8 cellular contexts compared by ENCODE assay signal in genomic region chr17:29592850-29593545, GRCh38. TPM values are rescaled to one million over a fixed set of nuclear protein-coding genes. Genes with fewer than 3 reads are reported as not detected.
DNase-seq lines count a peak whose midpoint lies in the region; ATAC-seq and TF ChIP-seq lines count a peak whose summit lies in the region.

TSS of gene ANKRD13B (plus strand) at chr17:29593132. CDS start at chr17:29593622, 490 bp downstream.

- peaks cover 36% of the 10 kb centered on the region for H3K4me1 Mint-ChIP-seq in activated CD4-positive, alpha-beta T cell treated with anti-CD3 and anti-CD28 coated beads for 36 hours
- peaks cover 36% of the 10 kb centered on the region for H3K4me1 Mint-ChIP-seq in activated T-cell treated with anti-CD3 and anti-CD28 coated beads, Interleukin-2, amount 50 U/mL, for 4 hours (ENCODE audit: low read depth)
- peaks cover 74% of the 10 kb centered on the region for H3K4me1 Mint-ChIP-seq in osteocyte (ENCODE audit: unreplicated experiment)

- CTCF ChIA-PET in activated CD4-positive, alpha-beta T cell treated with anti-CD3 and anti-CD28 coated beads for 36 hours (lab: Charles Lee): interaction anchor here (0.6 to 5.0 kb wide), 12 partner anchors 12 to 643 kb away, joined by 3 to 79 read pairs (median 4); partner anchors contain the start of genes ABHD15, SSH2 and TP53I13

- H3K9me3 Mint-ChIP-seq in activated CD4-positive, alpha-beta T cell treated with anti-CD3 and anti-CD28 coated beads for 36 hours (ENCODE audit: low read depth): no peaks in the 10 kb centered on the region
- H3K9me3 Mint-ChIP-seq in activated T-cell treated with anti-CD3 and anti-CD28 coated beads, Interleukin-2, amount 50 U/mL, for 4 hours: no peaks in the 10 kb centered on the region
- no peaks in the 10 kb centered on the region for H3K9me3 Mint-ChIP-seq in osteocyte (ENCODE audit: unreplicated experiment)

- ATAC-seq in activated CD4-positive, alpha-beta T cell treated with anti-CD3 and anti-CD28 coated beads for 36 hours: peak; percentile 10
- no peak for ATAC-seq in activated T-cell treated with anti-CD3 and anti-CD28 coated beads, Interleukin-2, amount 50 U/mL, for 4 hours
- no peak for ATAC-seq in GM21381 (IDR thresholded peaks at IDR 0.05; ENCODE audit: unreplicated experiment)
- no peak for ATAC-seq in GM18870 (IDR thresholded peaks at IDR 0.05; ENCODE audit: unreplicated experiment)

- peak; percentile 74 for DNase-seq in activated CD4-positive, alpha-beta T cell treated with anti-CD3 and anti-CD28 coated beads for 36 hours
- no peak for DNase-seq in activated CD4-positive, alpha-beta T cell treated with anti-CD3 and anti-CD28 coated beads for 1 hour
- DNase-seq in NCI-H2196 (lab: John Stamatoyannopoulos, UW; ENCODE audit: unreplicated experiment) (peak; percentile 57), glomerular endothelial cell (ENCODE audit: extremely low read depth, low read depth, low spot score) (no peak), osteocyte (ENCODE audit: extremely low spot score, unreplicated experiment) (no peak)
- peak; percentile 39 for DNase-seq in activated T-cell treated with anti-CD3 and anti-CD28 coated beads, Interleukin-2, amount 50 U/mL, for 4 hours

- H3K27ac Mint-ChIP-seq in activated CD4-positive, alpha-beta T cell treated with anti-CD3 and anti-CD28 coated beads for 36 hours: peak within 1 kb of the TSS; percentile 63
- H3K27ac Mint-ChIP-seq in osteocyte (ENCODE audit: unreplicated experiment): peak within 1 kb of the TSS; percentile 90

- peak within 1 kb of the TSS; percentile 83 for H3K4me3 Mint-ChIP-seq in activated CD4-positive, alpha-beta T cell treated with anti-CD3 and anti-CD28 coated beads for 36 hours
- H3K4me3 Mint-ChIP-seq in activated T-cell treated with anti-CD3 and anti-CD28 coated beads, Interleukin-2, amount 50 U/mL, for 4 hours: peak within 1 kb of the TSS; percentile 78
- peak within 1 kb of the TSS; percentile 73 for H3K4me3 Mint-ChIP-seq in osteocyte (ENCODE audit: unreplicated experiment)

- peaks cover 3% of the 10 kb centered on the region for H3K36me3 Mint-ChIP-seq in activated CD4-positive, alpha-beta T cell treated with anti-CD3 and anti-CD28 coated beads for 36 hours (ENCODE audit: low read depth)
- H3K36me3 Mint-ChIP-seq in activated T-cell treated with anti-CD3 and anti-CD28 coated beads, Interleukin-2, amount 50 U/mL, for 4 hours (ENCODE audit: insufficient read depth): no peaks in the 10 kb centered on the region
- H3K36me3 Mint-ChIP-seq in osteocyte (ENCODE audit: unreplicated experiment): no peaks in the 10 kb centered on the region

- intact Hi-C loops in activated CD4-positive, alpha-beta T cell treated with anti-CD3 and anti-CD28 coated beads for 36 hours (cut with DNase I, micrococcal nuclease): no loop called here

- TF ChIP-seq CTCF in osteocyte (IDR thresholded peaks at IDR 0.05): no peak

- POLR2A ChIA-PET in activated CD4-positive, alpha-beta T cell treated with anti-CD3 and anti-CD28 coated beads for 36 hours (lab: Charles Lee): interaction anchor here (0.8 to 1.8 kb wide), 2 partner anchors 21 to 24 kb away, joined by 3 to 10 read pairs; no protein-coding TSS in a partner anchor

- no peaks in the 10 kb centered on the region for H3K27me3 Mint-ChIP-seq in activated CD4-positive, alpha-beta T cell treated with anti-CD3 and anti-CD28 coated beads for 36 hours
- H3K27me3 Mint-ChIP-seq in activated T-cell treated with anti-CD3 and anti-CD28 coated beads, Interleukin-2, amount 50 U/mL, for 4 hours (ENCODE audit: low read depth): no peaks in the 10 kb centered on the region
- no peaks in the 10 kb centered on the region for H3K27me3 Mint-ChIP-seq in osteocyte (ENCODE audit: unreplicated experiment)

RNA-seq across cellular contexts. Expression of gene ANKRD13B, which starts in this region (rescaled TPM):
- 10 to 100 TPM; 17.3 to 20.2 TPM for total RNA-seq in activated CD4-positive, alpha-beta T cell treated with anti-CD3 and anti-CD28 coated beads for 36 hours
- total RNA-seq in activated T-cell treated with anti-CD3 and anti-CD28 coated beads, Interleukin-2, amount 50 U/mL, for 4 hours: 10 to 100 TPM; 33.3 to 40.7 (median 40.4) TPM
- total RNA-seq in glomerular endothelial cell (16.6 and 27.8 TPM in 2 replicates), osteocyte (33.1 and 36.1 TPM in 2 replicates)

Comparison
In these comparisons a context has a peak if more than half of its experiments do, and no peak if none do; other contexts are left out.
1. DNase-seq: peak in activated CD4-positive, alpha-beta T cell treated with anti-CD3 and anti-CD28 coated beads for 36 hours (single experiment), NCI-H2196 (single experiment) and activated T-cell treated with anti-CD3 and anti-CD28 coated beads, Interleukin-2, amount 50 U/mL, for 4 hours (single experiment); none in activated CD4-positive, alpha-beta T cell treated with anti-CD3 and anti-CD28 coated beads for 1 hour (single experiment), glomerular endothelial cell (single experiment) and osteocyte (single experiment).
2. Peak in every context shown above with its lines, with median percentiles within 50 percentile points of each other: H3K4me3 Mint-ChIP-seq.